ENCODE assay signal across 31 cellular contexts in genomic region chr1:201062511-201063189, GRCh38. TPM values are rescaled to one million over a fixed set of nuclear protein-coding genes. Genes with fewer than 3 reads are reported as not detected.
"Had no signal": no experiment of that assay in that cellular context is flagged by ENCODE, and none has a peak within 500 bp of the region (broad histone marks: within the 10 kb centered on the region; RNA-seq: fewer than 3 reads in every experiment).

No MANE protein-coding gene starts in this region.

- ATAC-seq: activated T-cell treated with anti-CD3 and anti-CD28 coated beads, Interleukin-2, amount 50 U/mL, for 72 hours; foreskin keratinocyte; left cardiac atrium; stimulated activated naive B cell treated with anti-CD40 and anti-IgM and Interleukin-4, amounts not matched to agents 10 μg/mL and 1 μg/mL and 100 μg/mL, for 72 hours had no signal

- H3K27ac ChIP-seq: cardiac muscle cell, foreskin keratinocyte, hepatocyte, sigmoid colon, transverse colon, vagina had no signal

- H3K79me2 ChIP-seq: hepatocyte had no signal

- H3K9me3 Mint-ChIP-seq: activated CD4-positive, alpha-beta memory T cell treated with anti-CD3 and anti-CD28 coated beads for 36 hours; activated naive CD8-positive, alpha-beta T cell treated with anti-CD3 and anti-CD28 coated beads, Interleukin-2, amount 10 ng/mL, durations not matched to agents 7 days and 5 days; memory B cell; nephron; stimulated activated naive B cell treated with anti-CD40 and anti-IgM and Interleukin-4, amounts not matched to agents 10 μg/mL and 1 μg/mL and 100 μg/mL, for 72 hours; T-helper 1 cell treated with Interleukin-12 subunit alpha and Interleukin-12 subunit beta and Interleukin-4 antibody, amounts not matched to agents 30 μg/mL and 1 μg/mL, for 36 hours had no signal

- H3K27ac Mint-ChIP-seq: activated CD4-positive, alpha-beta memory T cell treated with anti-CD3 and anti-CD28 coated beads for 36 hours; activated naive CD4-positive, alpha-beta T cell treated with anti-CD3 and anti-CD28 coated beads for 36 hours; activated naive CD8-positive, alpha-beta T cell treated with anti-CD3 and anti-CD28 coated beads, Interleukin-2, amount 10 ng/mL, durations not matched to agents 7 days and 5 days; activated T-cell treated with anti-CD3 and anti-CD28 coated beads, Interleukin-2, amount 50 U/mL, for 72 hours; memory B cell; nephron; progenitor cell of endocrine pancreas; stimulated activated naive B cell treated with anti-CD40 and anti-IgM and Interleukin-4, amounts not matched to agents 10 μg/mL and 1 μg/mL and 100 μg/mL, for 72 hours; T-helper 1 cell treated with Interleukin-12 subunit alpha and Interleukin-12 subunit beta and Interleukin-4 antibody, amounts not matched to agents 30 μg/mL and 1 μg/mL, for 36 hours had no signal

- H3K4me3 ChIP-seq: cardiac muscle cell, hepatocyte, sigmoid colon, smooth muscle cell, transverse colon, vagina had no signal

- H3K27me3 ChIP-seq: cardiac muscle cell, sigmoid colon, transverse colon, vagina had no signal

- H3K36me3 Mint-ChIP-seq: activated CD4-positive, alpha-beta memory T cell treated with anti-CD3 and anti-CD28 coated beads for 36 hours; activated naive CD8-positive, alpha-beta T cell treated with anti-CD3 and anti-CD28 coated beads, Interleukin-2, amount 10 ng/mL, durations not matched to agents 7 days and 5 days; memory B cell; stimulated activated naive B cell treated with anti-CD40 and anti-IgM and Interleukin-4, amounts not matched to agents 10 μg/mL and 1 μg/mL and 100 μg/mL, for 72 hours had no signal

- H3K9me3 ChIP-seq: sigmoid colon, transverse colon, vagina had no signal

- H3K4me3 Mint-ChIP-seq: activated CD4-positive, alpha-beta memory T cell treated with anti-CD3 and anti-CD28 coated beads for 36 hours; activated naive CD4-positive, alpha-beta T cell treated with anti-CD3 and anti-CD28 coated beads for 36 hours; activated naive CD8-positive, alpha-beta T cell treated with anti-CD3 and anti-CD28 coated beads, Interleukin-2, amount 10 ng/mL, durations not matched to agents 7 days and 5 days; activated T-cell treated with anti-CD3 and anti-CD28 coated beads, Interleukin-2, amount 50 U/mL, for 72 hours; memory B cell; nephron; stimulated activated naive B cell treated with anti-CD40 and anti-IgM and Interleukin-4, amounts not matched to agents 10 μg/mL and 1 μg/mL and 100 μg/mL, for 72 hours; T-helper 1 cell treated with Interleukin-12 subunit alpha and Interleukin-12 subunit beta and Interleukin-4 antibody, amounts not matched to agents 30 μg/mL and 1 μg/mL, for 36 hours had no signal

- H3K4me2 ChIP-seq: hepatocyte, smooth muscle cell had no signal

- H2AFZ ChIP-seq: hepatocyte had no signal

- FAIRE-seq: islet of Langerhans had no signal

- H3K27me3 Mint-ChIP-seq: activated CD4-positive, alpha-beta memory T cell treated with anti-CD3 and anti-CD28 coated beads for 36 hours; activated naive CD8-positive, alpha-beta T cell treated with anti-CD3 and anti-CD28 coated beads, Interleukin-2, amount 10 ng/mL, durations not matched to agents 7 days and 5 days had no signal

- DNase-seq: activated CD4-positive, alpha-beta memory T cell treated with anti-CD3 and anti-CD28 coated beads for 36 hours; activated CD4-positive, alpha-beta T cell treated with anti-CD3 and anti-CD28 coated beads for 48 hours; activated CD4-positive, CD25-positive, alpha-beta regulatory T cell; activated effector memory CD4-positive, alpha-beta T cell treated with Interleukin-2 at 50 U/mL for 16 hours; activated naive CD4-positive, alpha-beta T cell treated with anti-CD3 and anti-CD28 coated beads for 36 hours; activated naive CD8-positive, alpha-beta T cell treated with anti-CD3 and anti-CD28 coated beads, Interleukin-2, amount 10 ng/mL, durations not matched to agents 7 days and 5 days; activated T-cell treated with anti-CD3 and anti-CD28 coated beads, Interleukin-2, amount 50 U/mL, for 72 hours; amniotic stem cell; cortex of kidney; foreskin keratinocyte; left cardiac atrium; occipital lobe; retina; sigmoid colon; stimulated activated CD4-positive, alpha-beta T cell treated with anti-CD3 and anti-CD28 coated beads, Interleukin-15, amount 100 ng/mL, for 24 hours; stimulated activated CD8-positive, alpha-beta memory T cell treated with anti-CD3 and anti-CD28 coated beads, Interleukin-4, amount 100 ng/mL, for 48 hours; stimulated activated naive B cell treated with anti-CD40 and anti-IgM and Interleukin-4, amounts not matched to agents 10 μg/mL and 1 μg/mL and 100 μg/mL, for 72 hours; transverse colon had no signal

- H3K4me1 ChIP-seq: foreskin keratinocyte, vagina had no signal

- H3K36me3 ChIP-seq: cardiac muscle cell, sigmoid colon, transverse colon, vagina had no signal

RNA-seq across cellular contexts. Expression of gene CACNA1S, which starts 49.6 kb away (rescaled TPM):
- total RNA-seq: activated CD4-positive, alpha-beta memory T cell treated with anti-CD3 and anti-CD28 coated beads for 36 hours; activated naive CD4-positive, alpha-beta T cell treated with anti-CD3 and anti-CD28 coated beads for 36 hours; activated naive CD8-positive, alpha-beta T cell treated with anti-CD3 and anti-CD28 coated beads, Interleukin-2, amount 10 ng/mL, durations not matched to agents 7 days and 5 days; activated T-cell treated with anti-CD3 and anti-CD28 coated beads, Interleukin-2, amount 50 U/mL, for 72 hours; epithelial cell of proximal tubule; fibroblast of lung; foreskin keratinocyte; glomerular endothelial cell; hepatocyte; left cardiac atrium; mononuclear cell; sigmoid colon; smooth muscle cell; transverse colon; vagina had no signal
- polyA plus RNA-seq: cardiac muscle cell, fibroblast of lung, foreskin keratinocyte, hepatocyte, smooth muscle cell had no signal
